ENCODE assay signal across 8 cellular contexts in genomic region chr1:7961199-7962010, GRCh38. TPM values are rescaled to one million over a fixed set of nuclear protein-coding genes. Genes with fewer than 3 reads are reported as not detected.
A peak's percentile ranks its signal among the peaks of the same experiment; 100 is the strongest.
DNase-seq lines count a peak whose midpoint lies in the region; ATAC-seq and TF ChIP-seq lines count a peak whose summit lies in the region.

TSS of gene PARK7 (plus strand) at chr1:7961711. CDS start at chr1:7962786, 1,075 bp downstream.

- H3K9me2 ChIP-seq in hepatocyte (replicated peaks; ENCODE audit: insufficient read depth), result no peaks in the 10 kb centered on the region

- peaks cover 7% of the 10 kb centered on the region for H3K4me1 ChIP-seq in hepatocyte (ENCODE audit: insufficient read depth)

- no peaks in the 10 kb centered on the region for H4K20me1 ChIP-seq in hepatocyte (ENCODE audit: insufficient read depth, poor library complexity, severe bottlenecking)

- 1% methylated on average over 37 of the region's 81 CpGs for WGBS in hepatocyte (ENCODE audit: low lambda C conversion rate, missing lambda C conversion rate)

- H3K79me2 ChIP-seq in hepatocyte, result peaks cover 46% of the 10 kb centered on the region

- DNase-seq in NCI-H2081 (lab: John Stamatoyannopoulos, UW), result peak; percentile 99 to 100
- peak; percentile 99 for DNase-seq in T1000 (lab: John Stamatoyannopoulos, UW)
- DNase-seq in astrocyte of the hippocampus (ENCODE audit: low read depth, low spot score), result peak; percentile 100
- DNase-seq in hepatocyte (ENCODE audit: low spot score), result peak; percentile 99
- DNase-seq in retina, result peak; percentile 99

- peak within 1 kb of the TSS; percentile 87 for H3K27ac ChIP-seq in 22Rv1
- peak within 1 kb of the TSS; percentile 92 for H3K27ac ChIP-seq in hepatocyte

- ATAC-seq in GM18511 (IDR thresholded peaks at IDR 0.05; ENCODE audit: unreplicated experiment) (peak; percentile 96), HG03039 (IDR thresholded peaks at IDR 0.05; ENCODE audit: unreplicated experiment) (peak; percentile 91)

- TF ChIP-seq CTCF in 22Rv1 (IDR thresholded peaks at IDR 0.05), result peak; percentile 65
- TF ChIP-seq CTCF in hepatocyte (IDR thresholded peaks at IDR 0.05; ENCODE audit: poor library complexity), result peak; percentile 37

- H3K27me3 ChIP-seq in hepatocyte, result no peaks in the 10 kb centered on the region

- H3K36me3 ChIP-seq in hepatocyte (replicated peaks; ENCODE audit: insufficient read depth, low read depth), result no peaks in the 10 kb centered on the region

- peak within 1 kb of the TSS; percentile 59 for H3K4me3 ChIP-seq in hepatocyte

- peak within 1 kb of the TSS; percentile 79 for H3K4me2 ChIP-seq in hepatocyte

- peak within 1 kb of the TSS; percentile 87 for H2AFZ ChIP-seq in hepatocyte

- no peaks in the 10 kb centered on the region for H3K9me3 ChIP-seq in hepatocyte (ENCODE audit: low read depth)

RNA-seq across cellular contexts. Expression of gene PARK7, which starts in this region (rescaled TPM):
- total RNA-seq in hepatocyte, result 166 and 182 TPM in 2 replicates
- polyA plus RNA-seq in hepatocyte, result 395 and 409 TPM in 2 replicates

Comparison
In these comparisons a context has a peak if more than half of its experiments do, and no peak if none do; other contexts are left out.
1. Peak in every context shown above with its lines: DNase-seq, ATAC-seq, H3K4me3 ChIP-seq and H3K27ac ChIP-seq.